In the genomic region with DNA sequence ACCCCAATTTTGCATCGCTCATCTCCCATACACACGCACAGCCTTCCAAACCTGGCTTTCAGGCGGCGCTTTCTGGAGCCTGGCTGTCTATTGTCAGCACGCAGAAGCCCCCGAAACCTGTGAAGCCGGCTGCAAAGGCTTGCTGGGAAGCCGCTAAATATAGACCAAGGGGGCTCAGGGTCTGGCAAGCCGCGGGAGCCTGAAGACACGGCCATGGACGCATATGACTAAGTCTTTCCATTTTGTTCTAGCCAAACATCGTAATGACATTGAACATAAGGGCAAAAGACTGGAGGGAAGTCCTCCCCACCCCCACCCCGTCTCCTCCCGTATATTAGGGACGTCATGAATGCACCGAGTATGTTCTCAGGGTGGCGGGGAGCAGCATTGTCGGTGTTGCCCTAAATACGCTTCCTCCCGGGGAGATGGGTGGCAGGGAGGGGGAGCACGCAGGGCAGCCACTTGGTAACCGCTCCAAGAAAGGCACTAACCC, we compare ENCODE assay signal across 12 cellular contexts. TPM values are rescaled to one million over a fixed set of nuclear protein-coding genes. Genes with fewer than 3 reads are reported as not detected.
A peak's percentile ranks its signal among the peaks of the same experiment; 100 is the strongest.
DNase-seq lines count a peak whose midpoint lies in the region; ATAC-seq, FAIRE-seq and TF ChIP-seq lines count a peak whose summit lies in the region.
"Had no signal": no experiment of that assay in that cellular context is flagged by ENCODE, and none has a peak within 500 bp of the region (broad histone marks: within the 10 kb centered on the region; RNA-seq: fewer than 3 reads in every experiment).

No MANE protein-coding gene starts in this region.

- H3K9me3 ChIP-seq in pancreas, result no peaks in the 10 kb centered on the region
- H3K9me3 ChIP-seq: psoas muscle had no signal

- WGBS in pancreas, 2 donors, result 1% methylated on average over 22 to 23 of the region's 23 CpGs

- intact Hi-C loops in pancreas (cut with DNase I), result no loop called here

- H3K4me3 ChIP-seq in pancreas, result peak overlapping the region; percentile 47 to 85 (median 68)
- H3K4me3 ChIP-seq: PC-9, psoas muscle had no signal

- no peak for FAIRE-seq in frontal cortex (lab: Jason Lieb, UNC)
- no peak for FAIRE-seq in pancreas (lab: Jason Lieb, UNC)
- FAIRE-seq: endometrium had no signal

- no peaks in the 10 kb centered on the region for H3K36me3 ChIP-seq in pancreas

- no peaks in the 10 kb centered on the region for H3K27me3 ChIP-seq in pancreas

- TF ChIP-seq CTCF in GM10248 (IDR thresholded peaks at IDR 0.05; ENCODE audit: control extremely low read depth, extremely low read depth, low read depth, missing control alignments) (no peak), pancreas (IDR thresholded peaks at IDR 0.05) (no peak)

- peak; percentile 3 for DNase-seq in GM10248 (ENCODE audit: extremely low spot score)
- DNase-seq in NCI-H526 treated with DMSO at 0.1 percent for 48 hours (lab: John Stamatoyannopoulos, UW), result peak; percentile 62
- peak; percentile 24 for DNase-seq in frontal cortex (ENCODE audit: low spot score in 2 of 2)
- peak in 2 of 6 donors; percentile 57 to 64 for DNase-seq in pancreas
- no peak for DNase-seq in DMS153 (lab: John Stamatoyannopoulos, UW)
- DNase-seq: GDM1, PC-9 had no signal

- peak overlapping the region; percentile 63 to 96 (median 86) for H3K27ac ChIP-seq in pancreas
- H3K27ac ChIP-seq: PC-9, psoas muscle had no signal

- peaks cover 10 to 19% (median 17%) of the 10 kb centered on the region in 3 donors for H3K4me1 ChIP-seq in pancreas
- H3K4me1 ChIP-seq: psoas muscle had no signal

- CTCF ChIA-PET in GM10248 (lab: Yijun Ruan, JAX), result no interaction called here

- ATAC-seq in pancreas, result peak; percentile 34 to 58 (median 50)
- ATAC-seq in HG03025 (IDR thresholded peaks at IDR 0.05; ENCODE audit: low FRiP score, unreplicated experiment), result no peak
- ATAC-seq in HG03039 (IDR thresholded peaks at IDR 0.05; ENCODE audit: unreplicated experiment), result no peak
- ATAC-seq in HG03354 (IDR thresholded peaks at IDR 0.05; ENCODE audit: poor library complexity, severe bottlenecking, unreplicated experiment), result no peak
- ATAC-seq: psoas muscle had no signal

- POLR2A ChIA-PET in GM10248 (lab: Yijun Ruan, JAX), result no interaction called here

RNA-seq across cellular contexts. Expression of gene CTNND2, which starts 1.1 kb away (rescaled TPM):
- total RNA-seq in frontal cortex (74.2 TPM), pancreas (10 to 100 TPM; 36.2 to 62.8 (median 48.6) TPM)
- polyA plus RNA-seq in pancreas, result 10 to 100 TPM in 1 of 2 donors, 1 to 10 TPM in 1; 9.2 to 30.7 TPM
- total RNA-seq: PC-9 had no signal

Comparison
In these comparisons a context has a peak if more than half of its experiments do, and no peak if none do; other contexts are left out.
1. ATAC-seq: peak in pancreas (4 of 4); none in HG03025 (single experiment), HG03039 (single experiment) and HG03354 (single experiment).